ENCODE assay signal across 15 cellular contexts in the genomic region with DNA sequence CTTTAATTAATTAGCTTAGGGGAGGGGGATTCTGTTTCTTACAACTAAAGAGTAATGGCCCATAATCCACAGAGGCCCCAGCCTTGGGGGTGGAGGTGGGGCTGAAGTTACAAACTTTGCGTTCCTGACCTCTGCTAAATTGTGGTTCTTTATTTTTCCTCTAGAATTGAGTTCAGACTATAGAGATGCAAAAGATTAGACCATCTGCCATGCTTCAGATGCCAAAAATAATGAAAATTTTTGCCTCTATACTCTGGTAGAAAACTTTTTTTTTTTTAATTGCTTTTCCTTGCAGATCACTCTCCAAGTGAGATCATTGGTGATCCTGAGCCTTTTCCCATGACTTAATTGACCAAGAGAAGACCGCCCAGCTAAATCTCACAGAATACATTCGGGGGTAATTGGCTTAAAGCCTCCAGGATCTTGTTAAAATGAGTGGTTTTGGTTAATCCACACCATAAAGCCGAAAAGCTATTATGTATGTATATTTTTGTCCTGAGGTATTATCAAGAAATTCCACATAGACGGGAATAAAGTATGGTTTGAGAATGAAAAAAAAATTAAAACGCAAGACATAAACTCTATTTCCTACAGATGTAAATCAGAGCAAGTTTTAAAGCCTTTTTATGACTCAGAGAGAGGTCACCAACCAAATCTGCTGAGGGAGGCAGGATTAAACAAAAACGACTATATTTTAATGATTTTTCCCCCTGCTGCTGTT.
DNase-seq lines count a peak whose midpoint lies in the region; ATAC-seq and TF ChIP-seq lines count a peak whose summit lies in the region.
"Had no signal": no experiment of that assay in that cellular context is flagged by ENCODE, and none has a peak within 500 bp of the region (broad histone marks: within the 10 kb centered on the region; RNA-seq: fewer than 3 reads in every experiment).

No MANE protein-coding gene starts in this region.

- TF ChIP-seq CTCF in RWPE2 (IDR thresholded peaks at IDR 0.05; ENCODE audit: poor library complexity, severe bottlenecking) (no peak), esophagus muscularis mucosa (IDR thresholded peaks at IDR 0.05) (no peak), sigmoid colon (IDR thresholded peaks at IDR 0.05) (no peak), heart left ventricle (IDR thresholded peaks at IDR 0.05) (no peak), MCF 10A (IDR thresholded peaks at IDR 0.05; ENCODE audit: unreplicated experiment) (no peak)

- POLR2A ChIA-PET in T-cell (lab: Charles Lee) (interaction anchor here in 1 of 2 donors (0.6 kb wide), 1 partner anchor 67 kb away, joined by 5 read pairs; no protein-coding TSS in a partner anchor), MCF 10A (lab: Yijun Ruan, JAX) (interaction anchor here (0.6 to 1.8 kb wide), 5 partner anchors 8 to 388 kb away, joined by 3 to 6 read pairs (median 3); no protein-coding TSS in a partner anchor)

- no TSS peak for BruUV-seq in MCF 10A (replicated peaks; lab: Mats Ljungman, UMichigan)

- H3K27me3 ChIP-seq in RWPE2 (ENCODE audit: insufficient read depth, poor library complexity, severe bottlenecking): no peaks in the 10 kb centered on the region
- H3K27me3 ChIP-seq in esophagus muscularis mucosa: no peaks in the 10 kb centered on the region
- H3K27me3 ChIP-seq in sigmoid colon: no peaks in the 10 kb centered on the region
- no peaks in the 10 kb centered on the region for H3K27me3 ChIP-seq in heart left ventricle

- peak; percentile 50; the same call in 1 of the 3 replicates for ATAC-seq in RWPE2 (ENCODE audit: low read depth)
- no peak for ATAC-seq in heart left ventricle
- no peak for ATAC-seq in T-cell (replicated peaks in 1 of 4)
- ATAC-seq: lower lobe of right lung, natural killer cell had no signal

- intact Hi-C loops in esophagus muscularis mucosa (cut with DNase I): no loop called here
- intact Hi-C loops in sigmoid colon (cut with DNase I): no loop called here
- intact Hi-C loops in heart left ventricle (cut with DNase I): no loop called here
- intact Hi-C loops in MCF 10A (cut with micrococcal nuclease): no loop called here

- DNase-seq in EL (peak; percentile 66), RWPE2 (ENCODE audit: low spot score) (no peak), esophagus muscularis mucosa (ENCODE audit: extremely low spot score) (no peak), sigmoid colon (no peak), immature natural killer cell (no peak), heart left ventricle (no peak), T-cell (no peak), MCF 10A (ENCODE audit: unreplicated experiment) (no peak)
- DNase-seq: activated effector memory CD4-positive, alpha-beta T cell treated with anti-CD3 and anti-CD28 coated beads, Interleukin-2, amount 50 U/mL, for 16 hours; Calu3; KG1; lower lobe of right lung; natural killer cell; NCI-H1436 had no signal

- H3K27ac Mint-ChIP-seq in immature natural killer cell (no peak overlapping the region), T-cell (no peak overlapping the region), MCF 10A (ENCODE audit: low read depth, unreplicated experiment) (no peak overlapping the region)
- H3K27ac Mint-ChIP-seq: natural killer cell; T-helper 1 cell treated with Interleukin-12 subunit alpha and Interleukin-12 subunit beta and Interleukin-4 antibody, amounts not matched to agents 30 μg/mL and 1 μg/mL, for 36 hours had no signal

- H3K9me3 ChIP-seq in RWPE2 (ENCODE audit: severe bottlenecking) (no peaks in the 10 kb centered on the region), esophagus muscularis mucosa (no peaks in the 10 kb centered on the region), sigmoid colon (no peaks in the 10 kb centered on the region), heart left ventricle (peaks cover 0 to 7% (median 0%) of the 10 kb centered on the region in 12 donors)
- H3K9me3 ChIP-seq: lower lobe of right lung had no signal

- H3K27ac ChIP-seq in RWPE2 (ENCODE audit: poor library complexity, severe bottlenecking) (no peak overlapping the region), esophagus muscularis mucosa (replicated peaks in 1 of 4) (peak overlapping the region in 3 of 4 donors; percentile 20 to 99 (median 24)), sigmoid colon (peak overlapping the region; percentile 1 to 99 (median 71)), heart left ventricle (peak overlapping the region in 1 of 12 donors; percentile 92)
- H3K27ac ChIP-seq: lower lobe of right lung had no signal

- H3K4me1 ChIP-seq in RWPE2 (ENCODE audit: insufficient read depth, poor library complexity, severe bottlenecking) (peaks cover 10% of the 10 kb centered on the region), esophagus muscularis mucosa (peaks cover 25 to 71% (median 57%) of the 10 kb centered on the region in 4 donors), sigmoid colon (peaks cover 0 to 52% (median 40%) of the 10 kb centered on the region in 4 donors), heart left ventricle (peaks cover 0 to 37% (median 5%) of the 10 kb centered on the region in 12 donors)
- H3K4me1 ChIP-seq: lower lobe of right lung had no signal

- H3K4me3 ChIP-seq in RWPE2 (ENCODE audit: severe bottlenecking) (no peak overlapping the region), esophagus muscularis mucosa (no peak overlapping the region), sigmoid colon (no peak overlapping the region), heart left ventricle (no peak overlapping the region)
- H3K4me3 ChIP-seq: lower lobe of right lung had no signal

- CTCF ChIA-PET in T-cell (lab: Charles Lee): interaction anchor here in 1 of 2 donors (0.6 kb wide), 2 partner anchors 58 to 1561 kb away, joined by 4 read pairs; no protein-coding TSS in a partner anchor
- CTCF ChIA-PET in MCF 10A (lab: Yijun Ruan, JAX): interaction anchor here (0.7 kb wide), 1 partner anchor 65 kb away, joined by 4 read pairs; no protein-coding TSS in a partner anchor

- H3K9me3 Mint-ChIP-seq in immature natural killer cell (peaks cover 0 to 2% (median 0%) of the 10 kb centered on the region in 6 donors), T-cell (no peaks in the 10 kb centered on the region), MCF 10A (ENCODE audit: unreplicated experiment) (no peaks in the 10 kb centered on the region)
- H3K9me3 Mint-ChIP-seq: natural killer cell; T-helper 1 cell treated with Interleukin-12 subunit alpha and Interleukin-12 subunit beta and Interleukin-4 antibody, amounts not matched to agents 30 μg/mL and 1 μg/mL, for 36 hours had no signal

- no peak for TF ChIP-seq POLR2A in esophagus muscularis mucosa (IDR thresholded peaks at IDR 0.05; ENCODE audit: low read depth)
- no peak for TF ChIP-seq POLR2A in sigmoid colon (IDR thresholded peaks at IDR 0.05)
- TF ChIP-seq POLR2A in heart left ventricle (IDR thresholded peaks at IDR 0.05): no peak

- H3K27me3 Mint-ChIP-seq in immature natural killer cell (ENCODE audit: low read depth in 3 of 3) (peaks cover 3 to 4% (median 3%) of the 10 kb centered on the region in 3 donors), T-cell (peaks cover 6 to 11% of the 10 kb centered on the region in 2 donors), MCF 10A (ENCODE audit: insufficient read depth, unreplicated experiment) (no peaks in the 10 kb centered on the region)

- no peak overlapping the region for H3K4me3 Mint-ChIP-seq in immature natural killer cell
- H3K4me3 Mint-ChIP-seq in T-cell: no peak overlapping the region
- no peak overlapping the region for H3K4me3 Mint-ChIP-seq in MCF 10A (ENCODE audit: unreplicated experiment)
- H3K4me3 Mint-ChIP-seq: natural killer cell; T-helper 1 cell treated with Interleukin-12 subunit alpha and Interleukin-12 subunit beta and Interleukin-4 antibody, amounts not matched to agents 30 μg/mL and 1 μg/mL, for 36 hours had no signal

- no peak for TF ChIP-seq EP300 in esophagus muscularis mucosa (IDR thresholded peaks at IDR 0.05)
- no peak for TF ChIP-seq EP300 in sigmoid colon (IDR thresholded peaks at IDR 0.05)

- peaks cover 0 to 3% (median 0%) of the 10 kb centered on the region in 3 donors for H3K36me3 Mint-ChIP-seq in immature natural killer cell
- no peaks in the 10 kb centered on the region for H3K36me3 Mint-ChIP-seq in T-cell
- peaks cover 5% of the 10 kb centered on the region for H3K36me3 Mint-ChIP-seq in MCF 10A (ENCODE audit: insufficient read depth, unreplicated experiment)
- H3K36me3 Mint-ChIP-seq: natural killer cell had no signal

- H3K4me1 Mint-ChIP-seq in immature natural killer cell (no peaks in the 10 kb centered on the region), T-cell (no peaks in the 10 kb centered on the region), MCF 10A (ENCODE audit: insufficient read depth, unreplicated experiment) (no peaks in the 10 kb centered on the region)
- H3K4me1 Mint-ChIP-seq: natural killer cell had no signal

- 79% methylated on average over 7 of the region's 7 CpGs for WGBS in esophagus muscularis mucosa
- 81 to 83% methylated on average over 7 of the region's 7 CpGs for WGBS in sigmoid colon, 2 donors
- WGBS in heart left ventricle, 4 donors: 83 to 90% (median 84%) methylated on average over 7 of the region's 7 CpGs

- H3K36me3 ChIP-seq in RWPE2 (ENCODE audit: low read depth) (no peaks in the 10 kb centered on the region), esophagus muscularis mucosa (peaks cover 0 to 11% (median 3%) of the 10 kb centered on the region in 4 donors), sigmoid colon (peaks cover 0 to 13% (median 2%) of the 10 kb centered on the region in 4 donors), heart left ventricle (peaks cover 0 to 3% (median 0%) of the 10 kb centered on the region in 9 donors)
- H3K36me3 ChIP-seq: lower lobe of right lung had no signal
